In genomic region chr16:56658476-56658875, GRCh38 we compare ENCODE assay signal across 10 cellular contexts. TPM values are rescaled to one million over a fixed set of nuclear protein-coding genes. Genes with fewer than 3 reads are reported as not detected.
DNase-seq lines count a peak whose midpoint lies in the region; ATAC-seq and TF ChIP-seq lines count a peak whose summit lies in the region.
"Had no signal": no experiment of that assay in that cellular context is flagged by ENCODE, and none has a peak within 500 bp of the region (broad histone marks: within the 10 kb centered on the region; RNA-seq: fewer than 3 reads in every experiment).

No MANE protein-coding gene starts in this region.

- ATAC-seq in activated CD8-positive, alpha-beta memory T cell treated with anti-CD3 and anti-CD28 coated beads, Interleukin-2, amount 10 ng/mL, durations not matched to agents 7 days and 5 days: no peak
- no peak for ATAC-seq in activated naive CD8-positive, alpha-beta T cell treated with anti-CD3 and anti-CD28 coated beads, Interleukin-2, amount 10 ng/mL, durations not matched to agents 7 days and 5 days (ENCODE audit: low read depth)
- peak; percentile 1 for ATAC-seq in left lobe of liver
- ATAC-seq in esophagus mucosa: no peak
- no peak for ATAC-seq in HG03342 (IDR thresholded peaks at IDR 0.05; ENCODE audit: unreplicated experiment)
- no peak for ATAC-seq in GM18505 (IDR thresholded peaks at IDR 0.05; ENCODE audit: unreplicated experiment)

- no peak overlapping the region for H3K27ac Mint-ChIP-seq in activated CD8-positive, alpha-beta memory T cell treated with anti-CD3 and anti-CD28 coated beads, Interleukin-2, amount 10 ng/mL, durations not matched to agents 7 days and 5 days
- no peak overlapping the region for H3K27ac Mint-ChIP-seq in activated naive CD8-positive, alpha-beta T cell treated with anti-CD3 and anti-CD28 coated beads, Interleukin-2, amount 10 ng/mL, durations not matched to agents 7 days and 5 days

- H3K4me1 Mint-ChIP-seq in activated CD8-positive, alpha-beta memory T cell treated with anti-CD3 and anti-CD28 coated beads, Interleukin-2, amount 10 ng/mL, durations not matched to agents 7 days and 5 days: peaks cover 30% of the 10 kb centered on the region
- H3K4me1 Mint-ChIP-seq in activated naive CD8-positive, alpha-beta T cell treated with anti-CD3 and anti-CD28 coated beads, Interleukin-2, amount 10 ng/mL, durations not matched to agents 7 days and 5 days: peaks cover 20% of the 10 kb centered on the region

- peaks cover 5% of the 10 kb centered on the region for H3K27me3 Mint-ChIP-seq in activated CD8-positive, alpha-beta memory T cell treated with anti-CD3 and anti-CD28 coated beads, Interleukin-2, amount 10 ng/mL, durations not matched to agents 7 days and 5 days
- H3K27me3 Mint-ChIP-seq in activated naive CD8-positive, alpha-beta T cell treated with anti-CD3 and anti-CD28 coated beads, Interleukin-2, amount 10 ng/mL, durations not matched to agents 7 days and 5 days: no peaks in the 10 kb centered on the region

- H3K4me1 ChIP-seq in subcutaneous abdominal adipose tissue (ENCODE audit: control insufficient read depth in 5 of 5, insufficient read depth in 5 of 5, low read length in 5 of 5): peaks cover 5 to 22% (median 17%) of the 10 kb centered on the region in 5 donors

- peak overlapping the region; percentile 59 to 71 (median 66) for H3K4me3 ChIP-seq in subcutaneous abdominal adipose tissue (ENCODE audit: low read depth in 1 of 5, low read length in 5 of 5)

- POLR2A ChIA-PET in activated naive CD8-positive, alpha-beta T cell treated with anti-CD3 and anti-CD28 coated beads, Interleukin-2, amount 10 ng/mL, durations not matched to agents 7 days and 5 days (lab: Charles Lee): interaction anchor here (1.8 kb wide), 1 partner anchor 15 kb away, joined by 6 read pairs; no protein-coding TSS in a partner anchor

- no peak for TF ChIP-seq POLR2A in GM18505 (IDR thresholded peaks at IDR 0.05; ENCODE audit: borderline replicate concordance, extremely low read depth, insufficient read depth, insufficient read length)

- no peaks in the 10 kb centered on the region for H3K36me3 Mint-ChIP-seq in activated CD8-positive, alpha-beta memory T cell treated with anti-CD3 and anti-CD28 coated beads, Interleukin-2, amount 10 ng/mL, durations not matched to agents 7 days and 5 days
- H3K36me3 Mint-ChIP-seq in activated naive CD8-positive, alpha-beta T cell treated with anti-CD3 and anti-CD28 coated beads, Interleukin-2, amount 10 ng/mL, durations not matched to agents 7 days and 5 days: no peaks in the 10 kb centered on the region

- peaks cover 4 to 14% (median 11%) of the 10 kb centered on the region in 5 donors for H3K27me3 ChIP-seq in subcutaneous abdominal adipose tissue (ENCODE audit: control insufficient read depth in 5 of 5, insufficient read depth in 4 of 5, low read length in 5 of 5)

- H3K4me3 Mint-ChIP-seq in activated CD8-positive, alpha-beta memory T cell treated with anti-CD3 and anti-CD28 coated beads, Interleukin-2, amount 10 ng/mL, durations not matched to agents 7 days and 5 days: peak overlapping the region; percentile 90
- H3K4me3 Mint-ChIP-seq in activated naive CD8-positive, alpha-beta T cell treated with anti-CD3 and anti-CD28 coated beads, Interleukin-2, amount 10 ng/mL, durations not matched to agents 7 days and 5 days: peak overlapping the region; percentile 95

- DNase-seq in activated CD8-positive, alpha-beta memory T cell treated with anti-CD3 and anti-CD28 coated beads, Interleukin-2, amount 10 ng/mL, durations not matched to agents 7 days and 5 days: no peak
- no peak for DNase-seq in activated CD8-positive, alpha-beta memory T cell treated with anti-CD3 and anti-CD28 coated beads, Interleukin-2, amount 50 U/mL, for 4 hours
- no peak for DNase-seq in activated naive CD8-positive, alpha-beta T cell treated with anti-CD3 and anti-CD28 coated beads, Interleukin-2, amount 10 ng/mL, durations not matched to agents 7 days and 5 days
- no peak for DNase-seq in left lobe of liver (ENCODE audit: low spot score)

- H3K27ac ChIP-seq in subcutaneous abdominal adipose tissue (ENCODE audit: low read depth, low read length): no peak overlapping the region

- H3K9me3 Mint-ChIP-seq in activated CD8-positive, alpha-beta memory T cell treated with anti-CD3 and anti-CD28 coated beads, Interleukin-2, amount 10 ng/mL, durations not matched to agents 7 days and 5 days (ENCODE audit: low read depth): no peaks in the 10 kb centered on the region
- no peaks in the 10 kb centered on the region for H3K9me3 Mint-ChIP-seq in activated naive CD8-positive, alpha-beta T cell treated with anti-CD3 and anti-CD28 coated beads, Interleukin-2, amount 10 ng/mL, durations not matched to agents 7 days and 5 days

- H3K36me3 ChIP-seq in subcutaneous abdominal adipose tissue (ENCODE audit: control insufficient read depth in 5 of 5, insufficient read depth in 5 of 5, low read length in 5 of 5): no peaks in the 10 kb centered on the region

- no peaks in the 10 kb centered on the region for H3K9me3 ChIP-seq in subcutaneous abdominal adipose tissue (ENCODE audit: control insufficient read depth in 5 of 5, low read length in 5 of 5)

- CTCF ChIA-PET in activated CD8-positive, alpha-beta memory T cell treated with anti-CD3 and anti-CD28 coated beads, Interleukin-2, amount 10 ng/mL, durations not matched to agents 7 days and 5 days (lab: Charles Lee): interaction anchor here (0.6 to 1.1 kb wide), 2 partner anchors 44 to 46 kb away, joined by 3 read pairs; no protein-coding TSS in a partner anchor

- H3K9ac ChIP-seq in subcutaneous abdominal adipose tissue (ENCODE audit: low read length in 5 of 5): no peak overlapping the region

RNA-seq across cellular contexts. Expression of gene MT1F, which starts 0.7 kb away (rescaled TPM):
- 10 to 100 TPM; 11.4 to 20.6 TPM for total RNA-seq in activated CD8-positive, alpha-beta memory T cell treated with anti-CD3 and anti-CD28 coated beads, Interleukin-2, amount 10 ng/mL, durations not matched to agents 7 days and 5 days
- total RNA-seq in activated naive CD8-positive, alpha-beta T cell treated with anti-CD3 and anti-CD28 coated beads, Interleukin-2, amount 10 ng/mL, durations not matched to agents 7 days and 5 days: 10 to 100 TPM; 24.1 to 27.8 TPM
- total RNA-seq in left lobe of liver (763 TPM), esophagus mucosa (3.7 TPM)

RNA-seq across cellular contexts. Expression of gene MT1B, which starts 6.8 kb away (rescaled TPM):
- not detected for total RNA-seq in activated CD8-positive, alpha-beta memory T cell treated with anti-CD3 and anti-CD28 coated beads, Interleukin-2, amount 10 ng/mL, durations not matched to agents 7 days and 5 days
- total RNA-seq in activated naive CD8-positive, alpha-beta T cell treated with anti-CD3 and anti-CD28 coated beads, Interleukin-2, amount 10 ng/mL, durations not matched to agents 7 days and 5 days: not detected
- total RNA-seq in left lobe of liver (2.7 TPM), esophagus mucosa (not detected)
- total RNA-seq: mononuclear cell; T-helper 2 cell treated with Interferon-gamma antibody and Interleukin-4, amounts not matched to agents 100 ng/mL and 5 ng/mL, for 36 hours had no signal

RNA-seq across cellular contexts. Expression of gene MT1G, which starts 9.4 kb away (rescaled TPM):
- 1 to 10 TPM; 2.8 to 3.4 TPM for total RNA-seq in activated CD8-positive, alpha-beta memory T cell treated with anti-CD3 and anti-CD28 coated beads, Interleukin-2, amount 10 ng/mL, durations not matched to agents 7 days and 5 days
- total RNA-seq in activated naive CD8-positive, alpha-beta T cell treated with anti-CD3 and anti-CD28 coated beads, Interleukin-2, amount 10 ng/mL, durations not matched to agents 7 days and 5 days: 1 to 10 TPM; 4.0 to 5.0 TPM
- 5,960 TPM for total RNA-seq in left lobe of liver
- 26.3 TPM for total RNA-seq in esophagus mucosa
- total RNA-seq: mononuclear cell had no signal

RNA-seq across cellular contexts. Expression of gene MT1H, which starts 11.1 kb away (rescaled TPM):
- total RNA-seq in activated CD8-positive, alpha-beta memory T cell treated with anti-CD3 and anti-CD28 coated beads, Interleukin-2, amount 10 ng/mL, durations not matched to agents 7 days and 5 days: not detected
- not detected for total RNA-seq in activated naive CD8-positive, alpha-beta T cell treated with anti-CD3 and anti-CD28 coated beads, Interleukin-2, amount 10 ng/mL, durations not matched to agents 7 days and 5 days
- total RNA-seq in left lobe of liver: 949 TPM
- total RNA-seq in esophagus mucosa: 5.0 TPM
- total RNA-seq: mononuclear cell had no signal

RNA-seq across cellular contexts. Expression of gene MT1A, which starts 20.0 kb away (rescaled TPM):
- total RNA-seq in activated CD8-positive, alpha-beta memory T cell treated with anti-CD3 and anti-CD28 coated beads, Interleukin-2, amount 10 ng/mL, durations not matched to agents 7 days and 5 days: under 1 TPM in 1 of 2 experiments, not detected in 1; 0.91 TPM
- total RNA-seq in activated naive CD8-positive, alpha-beta T cell treated with anti-CD3 and anti-CD28 coated beads, Interleukin-2, amount 10 ng/mL, durations not matched to agents 7 days and 5 days: not detected
- 141 TPM for total RNA-seq in left lobe of liver
- total RNA-seq in esophagus mucosa: 2.9 TPM
- total RNA-seq: mononuclear cell had no signal

Comparison
In these comparisons a context has a peak if more than half of its experiments do, and no peak if none do; other contexts are left out.
1. RNA of gene MT1F, which starts 0.7 kb away (total RNA-seq): 763 TPM in left lobe of liver (single experiment); 24.1 to 27.8 TPM in activated naive CD8-positive, alpha-beta T cell treated with anti-CD3 and anti-CD28 coated beads, Interleukin-2, amount 10 ng/mL, durations not matched to agents 7 days and 5 days, 11.4 to 20.6 TPM in activated CD8-positive, alpha-beta memory T cell treated with anti-CD3 and anti-CD28 coated beads, Interleukin-2, amount 10 ng/mL, durations not matched to agents 7 days and 5 days and 3.7 TPM in esophagus mucosa (single experiment); every median in the first group is over 10 times any median in the second.
2. RNA of gene MT1G, which starts 9.4 kb away (total RNA-seq): 5,960 TPM in left lobe of liver (single experiment); 26.3 TPM in esophagus mucosa (single experiment), 4.0 to 5.0 TPM in activated naive CD8-positive, alpha-beta T cell treated with anti-CD3 and anti-CD28 coated beads, Interleukin-2, amount 10 ng/mL, durations not matched to agents 7 days and 5 days and 2.8 to 3.4 TPM in activated CD8-positive, alpha-beta memory T cell treated with anti-CD3 and anti-CD28 coated beads, Interleukin-2, amount 10 ng/mL, durations not matched to agents 7 days and 5 days; every median in the first group is over 100 times any median in the second.